In the genomic region with DNA sequence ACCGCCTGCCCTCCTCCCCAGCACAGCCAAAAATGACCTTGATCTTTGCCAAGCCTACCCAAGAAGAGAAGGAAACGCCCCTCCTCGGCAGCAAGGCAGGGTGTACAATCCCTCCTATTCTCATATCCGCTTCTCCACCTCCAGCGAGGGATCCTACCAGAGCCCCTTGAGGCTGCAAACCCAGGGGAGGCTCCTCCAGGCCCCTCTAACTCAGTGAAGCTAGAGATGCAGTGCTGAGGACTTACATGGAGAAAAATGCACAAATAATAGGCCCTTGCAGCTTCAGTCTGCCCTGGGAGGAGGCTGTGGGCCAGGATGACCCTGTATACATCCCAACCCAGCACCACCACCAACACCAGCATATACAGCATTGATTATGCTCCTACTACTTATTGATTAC, we compare ENCODE assay signal across 10 cellular contexts. TPM values are rescaled to one million over a fixed set of nuclear protein-coding genes. Genes with fewer than 3 reads are reported as not detected.
DNase-seq lines count a peak whose midpoint lies in the region; ATAC-seq and TF ChIP-seq lines count a peak whose summit lies in the region.
"Had no signal": no experiment of that assay in that cellular context is flagged by ENCODE, and none has a peak within 500 bp of the region (broad histone marks: within the 10 kb centered on the region; RNA-seq: fewer than 3 reads in every experiment).

No MANE protein-coding gene starts in this region.

- no peaks in the 10 kb centered on the region for H3K27me3 ChIP-seq in GM23338 (ENCODE audit: insufficient read depth)
- no peaks in the 10 kb centered on the region for H3K27me3 ChIP-seq in hepatocyte
- no peaks in the 10 kb centered on the region for H3K27me3 ChIP-seq in skeletal muscle tissue (ENCODE audit: control insufficient read depth in 3 of 3, insufficient read depth in 3 of 3, low read length in 3 of 3)

- H3K4me2 ChIP-seq in GM23338 (peak overlapping the region; percentile 88), hepatocyte (peak overlapping the region; percentile 86)

- H3K9me2 ChIP-seq in GM23338 (ENCODE audit: insufficient read depth) (no peaks in the 10 kb centered on the region), hepatocyte (replicated peaks; ENCODE audit: insufficient read depth) (no peaks in the 10 kb centered on the region)

- peak overlapping the region; percentile 73 for H3K4me3 Mint-ChIP-seq in GM23338
- peak overlapping the region; percentile 69 for H3K4me3 Mint-ChIP-seq in activated CD8-positive, alpha-beta T cell treated with anti-CD3 and anti-CD28 coated beads for 36 hours

- no peaks in the 10 kb centered on the region for H3K9me3 ChIP-seq in hepatocyte (ENCODE audit: low read depth)
- no peaks in the 10 kb centered on the region for H3K9me3 ChIP-seq in skeletal muscle tissue (ENCODE audit: control insufficient read depth in 3 of 3, low read length in 3 of 3)

- H2AFZ ChIP-seq in GM23338 (peak overlapping the region; percentile 97), hepatocyte (peak overlapping the region; percentile 99)

- peaks cover 5% of the 10 kb centered on the region; the same call in 1 of the 2 replicates for H3F3A ChIP-seq in GM23338 (replicated peaks; ENCODE audit: low read depth)

- H3K9ac ChIP-seq in skeletal muscle tissue (ENCODE audit: low read depth in 1 of 3, low read length in 3 of 3): no peak overlapping the region

- H3K27ac ChIP-seq in GM23338 (ENCODE audit: low read depth) (0 out of 2 replicates have a peak overlapping the region, but pooled peaks have one; percentile 32), hepatocyte (peak overlapping the region; percentile 81), skeletal muscle tissue (ENCODE audit: low read depth, low read length) (peak overlapping the region; percentile 19)

- TF ChIP-seq CTCF in GM23338 (conservative IDR thresholded peaks at IDR 0.05; ENCODE audit: low read depth in 2 of 2): no peak
- no peak for TF ChIP-seq CTCF in activated CD8-positive, alpha-beta T cell treated with anti-CD3 and anti-CD28 coated beads for 36 hours (IDR thresholded peaks at IDR 0.05)
- TF ChIP-seq CTCF in hepatocyte (IDR thresholded peaks at IDR 0.05; ENCODE audit: poor library complexity): no peak

- no peaks in the 10 kb centered on the region for H3K9me3 Mint-ChIP-seq in GM23338
- no peaks in the 10 kb centered on the region for H3K9me3 Mint-ChIP-seq in activated CD8-positive, alpha-beta T cell treated with anti-CD3 and anti-CD28 coated beads for 36 hours

- H3K4me1 ChIP-seq in GM23338 (ENCODE audit: insufficient read depth) (peaks cover 3% of the 10 kb centered on the region; the same call in 1 of the 2 replicates), hepatocyte (ENCODE audit: insufficient read depth) (no peaks in the 10 kb centered on the region), skeletal muscle tissue (ENCODE audit: control insufficient read depth in 3 of 3, insufficient read depth in 3 of 3, low read length in 3 of 3) (no peaks in the 10 kb centered on the region)

- POLR2A ChIA-PET in activated CD8-positive, alpha-beta T cell treated with anti-CD3 and anti-CD28 coated beads for 36 hours (lab: Charles Lee): no interaction called here

- intact Hi-C loops in activated CD8-positive, alpha-beta T cell treated with anti-CD3 and anti-CD28 coated beads for 36 hours (cut with micrococcal nuclease): no loop called here

- no peak overlapping the region for H3K27ac Mint-ChIP-seq in GM23338
- H3K27ac Mint-ChIP-seq in activated CD8-positive, alpha-beta T cell treated with anti-CD3 and anti-CD28 coated beads for 36 hours: peak overlapping the region; percentile 64

- no peaks in the 10 kb centered on the region for H3K36me3 Mint-ChIP-seq in GM23338 (ENCODE audit: low read depth)
- no peaks in the 10 kb centered on the region for H3K36me3 Mint-ChIP-seq in activated CD8-positive, alpha-beta T cell treated with anti-CD3 and anti-CD28 coated beads for 36 hours (ENCODE audit: low read depth)

- CTCF ChIA-PET in activated CD8-positive, alpha-beta T cell treated with anti-CD3 and anti-CD28 coated beads for 36 hours (lab: Charles Lee): no interaction called here

- H3K27me3 Mint-ChIP-seq in GM23338 (ENCODE audit: insufficient read depth, low read depth, poor library complexity): peaks cover 7% of the 10 kb centered on the region
- H3K27me3 Mint-ChIP-seq in activated CD8-positive, alpha-beta T cell treated with anti-CD3 and anti-CD28 coated beads for 36 hours: no peaks in the 10 kb centered on the region

- H3K4me1 Mint-ChIP-seq in GM23338: no peaks in the 10 kb centered on the region; the same call in 2 of the 3 replicates
- peaks cover 11% of the 10 kb centered on the region for H3K4me1 Mint-ChIP-seq in activated CD8-positive, alpha-beta T cell treated with anti-CD3 and anti-CD28 coated beads for 36 hours (ENCODE audit: low read depth)

- H3K4me3 ChIP-seq in GM23338: peak overlapping the region; percentile 76
- no peak overlapping the region for H3K4me3 ChIP-seq in hepatocyte
- H3K4me3 ChIP-seq in skeletal muscle tissue (ENCODE audit: low read length in 3 of 3): peak overlapping the region in 1 of 3 donors; percentile 60

- H4K20me1 ChIP-seq in GM23338 (replicated peaks; ENCODE audit: insufficient read depth) (no peaks in the 10 kb centered on the region), hepatocyte (ENCODE audit: insufficient read depth, poor library complexity, severe bottlenecking) (no peaks in the 10 kb centered on the region)

- H3K36me3 ChIP-seq in GM23338 (ENCODE audit: insufficient read depth): no peaks in the 10 kb centered on the region
- no peaks in the 10 kb centered on the region for H3K36me3 ChIP-seq in hepatocyte (replicated peaks; ENCODE audit: insufficient read depth, low read depth)
- H3K36me3 ChIP-seq in skeletal muscle tissue (ENCODE audit: control insufficient read depth in 3 of 3, insufficient read depth in 3 of 3, low read length in 3 of 3): no peaks in the 10 kb centered on the region

- peak; percentile 16 for ATAC-seq in GM23338
- no peak for ATAC-seq in activated CD8-positive, alpha-beta T cell treated with anti-CD3 and anti-CD28 coated beads for 36 hours
- ATAC-seq in HG02884 (IDR thresholded peaks at IDR 0.05; ENCODE audit: unreplicated experiment): no peak

- WGBS in hepatocyte (ENCODE audit: low lambda C conversion rate, missing lambda C conversion rate): 75% methylated on average over 5 of the region's 5 CpGs

- no peak for DNase-seq in GM23338 (ENCODE audit: low spot score)
- DNase-seq in activated CD8-positive, alpha-beta T cell treated with anti-CD3 and anti-CD28 coated beads for 36 hours: no peak
- DNase-seq in hepatocyte (ENCODE audit: low spot score): no peak
- DNase-seq in cortex of kidney (lab: John Stamatoyannopoulos, UW): no peak
- no peak for DNase-seq in NCI-H1105 (lab: John Stamatoyannopoulos, UW)
- DNase-seq in AG08396 (ENCODE audit: low spot score): no peak
- DNase-seq: NCI-H2029, SHP77 had no signal

- H3K79me2 ChIP-seq in GM23338 (replicated peaks; ENCODE audit: insufficient read depth) (no peaks in the 10 kb centered on the region), hepatocyte (no peaks in the 10 kb centered on the region)

TF ChIP-seq in GM23338, 12 proteins besides CTCF, POLR2A, EP300 and RAD21 (continues in another document):
- TF ChIP-seq JUNB (IDR thresholded peaks at IDR 0.05; ENCODE audit: unreplicated experiment): no peak

RNA-seq across cellular contexts. Expression of a gene that starts 46.9 kb away (rescaled TPM):
- total RNA-seq in GM23338 (2014; rRNA removed; shearing (Covaris generic)): 7.8 and 12.3 TPM in 2 replicates
- polyA plus RNA-seq in GM23338 (2016; fragmentation: Nextera tagmentation; extraction: Ambion mirVana) (8.5 and 8.7 TPM in 2 replicates), hepatocyte (4.4 and 5.6 TPM in 2 replicates)
- 1 to 10 TPM; 5.1 to 5.5 TPM for total RNA-seq in activated CD8-positive, alpha-beta T cell treated with anti-CD3 and anti-CD28 coated beads for 36 hours
- total RNA-seq in hepatocyte (3.5 and 6.0 TPM in 2 replicates), skeletal muscle tissue (4.2 TPM)

Comparison
In these comparisons a context has a peak if more than half of its experiments do, and no peak if none do; other contexts are left out.
1. H3K27ac ChIP-seq: peak in every context shown above with its lines; median percentile 81 in hepatocyte; 32 in GM23338; 19 in skeletal muscle tissue.